Comparison of ENCODE assay signal across 10 cellular contexts in genomic region chr10:11208908-11209809, GRCh38.
A peak's percentile ranks its signal among the peaks of the same experiment; 100 is the strongest.
DNase-seq lines count a peak whose midpoint lies in the region; ATAC-seq and TF ChIP-seq lines count a peak whose summit lies in the region.
"Had no signal": no experiment of that assay in that cellular context is flagged by ENCODE, and none has a peak within 500 bp of the region (broad histone marks: within the 10 kb centered on the region; RNA-seq: fewer than 3 reads in every experiment).

No MANE protein-coding gene starts in this region.

- H2AFZ ChIP-seq in neural cell (ENCODE audit: low read depth, low read length) (no peak overlapping the region), GM23248 (no peak overlapping the region)

- H3K4me2 ChIP-seq in neural cell (ENCODE audit: low read length) (no peak overlapping the region), GM23248 (ENCODE audit: unreplicated experiment) (no peak overlapping the region)

- H3K4me1 ChIP-seq in GM23248 (ENCODE audit: insufficient read depth): no peaks in the 10 kb centered on the region

- H3K36me3 ChIP-seq in neural cell (ENCODE audit: insufficient read depth, low read length): no peaks in the 10 kb centered on the region
- no peaks in the 10 kb centered on the region for H3K36me3 ChIP-seq in GM23248 (ENCODE audit: low read depth)
- H3K36me3 ChIP-seq: brain microvascular endothelial cell had no signal

- H3K9me2 ChIP-seq in neural cell (ENCODE audit: insufficient read depth, low read length) (no peaks in the 10 kb centered on the region), GM23248 (ENCODE audit: insufficient read depth) (no peaks in the 10 kb centered on the region)

- no peaks in the 10 kb centered on the region for H4K20me1 ChIP-seq in neural cell (ENCODE audit: insufficient read depth)
- no peaks in the 10 kb centered on the region for H4K20me1 ChIP-seq in GM23248 (ENCODE audit: insufficient read depth)

- H3K79me2 ChIP-seq in neural cell (replicated peaks; ENCODE audit: insufficient read depth, low read length) (peaks cover 42% of the 10 kb centered on the region), GM23248 (ENCODE audit: insufficient read depth) (no peaks in the 10 kb centered on the region)

- ATAC-seq in GM18867 (IDR thresholded peaks at IDR 0.05; ENCODE audit: unreplicated experiment) (peak; percentile 30), GM21737 (IDR thresholded peaks at IDR 0.05; ENCODE audit: unreplicated experiment) (peak; percentile 43)

- no peak for TF ChIP-seq EP300 in neural cell (conservative IDR thresholded peaks at IDR 0.05; ENCODE audit: poor library complexity, severe bottlenecking)

- peak; percentile 47 for DNase-seq in NAMALWA (ENCODE audit: low spot score)
- no peak for DNase-seq in NK-92 (lab: John Stamatoyannopoulos, UW; ENCODE audit: unreplicated experiment)
- DNase-seq in NCI-H82 treated with DMSO at 0.1 percent for 48 hours (lab: John Stamatoyannopoulos, UW; ENCODE audit: unreplicated experiment): no peak
- no peak for DNase-seq in GM23248
- DNase-seq in iPS-NIHi11 (ENCODE audit: low spot score): no peak
- DNase-seq: brain microvascular endothelial cell, H9 had no signal

- H3K9me3 ChIP-seq in neural cell (ENCODE audit: low read length) (no peaks in the 10 kb centered on the region), GM23248 (ENCODE audit: low read depth) (no peaks in the 10 kb centered on the region)

- peak overlapping the region; percentile 80 for H3K27ac ChIP-seq in neural cell (ENCODE audit: low read length)
- no peak overlapping the region for H3K27ac ChIP-seq in GM23248
- H3K27ac ChIP-seq: brain microvascular endothelial cell had no signal

- TF ChIP-seq RAD21 in neural cell (conservative IDR thresholded peaks at IDR 0.05): no peak

- H3F3A ChIP-seq in neural cell (ENCODE audit: insufficient read depth, low read length, poor library complexity, severe bottlenecking) (peaks cover 5% of the 10 kb centered on the region), GM23248 (ENCODE audit: insufficient read depth) (no peaks in the 10 kb centered on the region)

- no peak for TF ChIP-seq CTCF in neural cell (IDR thresholded peaks at IDR 0.05; ENCODE audit: poor library complexity, severe bottlenecking)

- no peaks in the 10 kb centered on the region for H3K27me3 ChIP-seq in neural cell (ENCODE audit: insufficient read depth, low read depth, low read length)
- no peaks in the 10 kb centered on the region for H3K27me3 ChIP-seq in GM23248 (replicated peaks; ENCODE audit: insufficient read depth)
- H3K27me3 ChIP-seq: brain microvascular endothelial cell had no signal

- no peak overlapping the region for H3K4me3 ChIP-seq in neural cell (ENCODE audit: low read length)
- H3K4me3 ChIP-seq in GM23248: no peak overlapping the region

- WGBS in GM23248 (ENCODE audit: low coverage in 1 of 2, low lambda C conversion rate in 2 of 2, missing lambda C conversion rate in 2 of 2), 2 experiments: 81 to 85% methylated on average over 13 of the region's 13 CpGs

- in situ Hi-C loops in GM23248 (cut with MboI): no loop called here

- H3K9ac ChIP-seq in neural cell (ENCODE audit: low read length) (no peak overlapping the region), GM23248 (no peak overlapping the region)

TF ChIP-seq in neural cell, 6 proteins besides CTCF, POLR2A, EP300 and RAD21:
- TF ChIP-seq TAF1 (IDR thresholded peaks at IDR 0.05; ENCODE audit: low read depth) (no peak), EZH2 (IDR thresholded peaks at IDR 0.05; ENCODE audit: borderline replicate concordance, insufficient read depth, low read length, poor library complexity, severe bottlenecking) (no peak), SMC3 (conservative IDR thresholded peaks at IDR 0.05; ENCODE audit: poor library complexity) (no peak), MXI1 (conservative IDR thresholded peaks at IDR 0.05; ENCODE audit: poor library complexity, severe bottlenecking) (no peak), POLR2AphosphoS5 (IDR thresholded peaks at IDR 0.05) (no peak)
- TF ChIP-seq, protein P1, sequence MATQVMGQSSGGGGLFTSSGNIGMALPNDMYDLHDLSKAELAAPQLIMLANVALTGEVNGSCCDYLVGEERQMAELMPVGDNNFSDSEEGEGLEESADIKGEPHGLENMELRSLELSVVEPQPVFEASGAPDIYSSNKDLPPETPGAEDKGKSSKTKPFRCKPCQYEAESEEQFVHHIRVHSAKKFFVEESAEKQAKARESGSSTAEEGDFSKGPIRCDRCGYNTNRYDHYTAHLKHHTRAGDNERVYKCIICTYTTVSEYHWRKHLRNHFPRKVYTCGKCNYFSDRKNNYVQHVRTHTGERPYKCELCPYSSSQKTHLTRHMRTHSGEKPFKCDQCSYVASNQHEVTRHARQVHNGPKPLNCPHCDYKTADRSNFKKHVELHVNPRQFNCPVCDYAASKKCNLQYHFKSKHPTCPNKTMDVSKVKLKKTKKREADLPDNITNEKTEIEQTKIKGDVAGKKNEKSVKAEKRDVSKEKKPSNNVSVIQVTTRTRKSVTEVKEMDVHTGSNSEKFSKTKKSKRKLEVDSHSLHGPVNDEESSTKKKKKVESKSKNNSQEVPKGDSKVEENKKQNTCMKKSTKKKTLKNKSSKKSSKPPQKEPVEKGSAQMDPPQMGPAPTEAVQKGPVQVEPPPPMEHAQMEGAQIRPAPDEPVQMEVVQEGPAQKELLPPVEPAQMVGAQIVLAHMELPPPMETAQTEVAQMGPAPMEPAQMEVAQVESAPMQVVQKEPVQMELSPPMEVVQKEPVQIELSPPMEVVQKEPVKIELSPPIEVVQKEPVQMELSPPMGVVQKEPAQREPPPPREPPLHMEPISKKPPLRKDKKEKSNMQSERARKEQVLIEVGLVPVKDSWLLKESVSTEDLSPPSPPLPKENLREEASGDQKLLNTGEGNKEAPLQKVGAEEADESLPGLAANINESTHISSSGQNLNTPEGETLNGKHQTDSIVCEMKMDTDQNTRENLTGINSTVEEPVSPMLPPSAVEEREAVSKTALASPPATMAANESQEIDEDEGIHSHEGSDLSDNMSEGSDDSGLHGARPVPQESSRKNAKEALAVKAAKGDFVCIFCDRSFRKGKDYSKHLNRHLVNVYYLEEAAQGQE (IDR thresholded peaks at IDR 0.05; ENCODE audit: borderline replicate concordance): no peak
